16 cellular contexts compared by ENCODE assay signal in genomic region chr10:42877496-42878030, GRCh38.
"Had no signal": no experiment of that assay in that cellular context is flagged by ENCODE, and none has a peak within 500 bp of the region (broad histone marks: within the 10 kb centered on the region; RNA-seq: fewer than 3 reads in every experiment).

No MANE protein-coding gene starts in this region.

- H3K4me1 ChIP-seq: colonic mucosa, testis, upper lobe of right lung had no signal

- FAIRE-seq: endothelial cell of umbilical vein, frontal cortex, small intestine had no signal

- ATAC-seq: heart left ventricle; left lobe of liver; mucosa of descending colon; naive thymus-derived CD8-positive, alpha-beta T cell; upper lobe of right lung had no signal

- H3K27ac ChIP-seq: colonic mucosa, heart left ventricle, testis, tibial nerve, upper lobe of right lung had no signal

- H3K9me3 ChIP-seq: colonic mucosa, testis, upper lobe of right lung had no signal

- H3K4me3 ChIP-seq: colonic mucosa, heart left ventricle, mucosa of descending colon, testis, tibial nerve, upper lobe of right lung had no signal

- H3K27me3 ChIP-seq: colonic mucosa, testis, tibial nerve, upper lobe of right lung had no signal

- DNase-seq: colonic mucosa; dermis blood vessel endothelial cell; erythroblast; hippocampal formation; kidney glomerular epithelial cell; mucosa of descending colon; naive thymus-derived CD8-positive, alpha-beta T cell; small intestine; stimulated activated CD4-positive, alpha-beta T cell treated with anti-CD3 and anti-CD28 coated beads, Interleukin-12 subunit alpha, Interleukin-12 subunit beta, amount 100 ng/mL, for 4 hours; testis; upper lobe of right lung had no signal

- H3K36me3 ChIP-seq: colonic mucosa, heart left ventricle, tibial nerve, upper lobe of right lung had no signal
